In the genomic region with DNA sequence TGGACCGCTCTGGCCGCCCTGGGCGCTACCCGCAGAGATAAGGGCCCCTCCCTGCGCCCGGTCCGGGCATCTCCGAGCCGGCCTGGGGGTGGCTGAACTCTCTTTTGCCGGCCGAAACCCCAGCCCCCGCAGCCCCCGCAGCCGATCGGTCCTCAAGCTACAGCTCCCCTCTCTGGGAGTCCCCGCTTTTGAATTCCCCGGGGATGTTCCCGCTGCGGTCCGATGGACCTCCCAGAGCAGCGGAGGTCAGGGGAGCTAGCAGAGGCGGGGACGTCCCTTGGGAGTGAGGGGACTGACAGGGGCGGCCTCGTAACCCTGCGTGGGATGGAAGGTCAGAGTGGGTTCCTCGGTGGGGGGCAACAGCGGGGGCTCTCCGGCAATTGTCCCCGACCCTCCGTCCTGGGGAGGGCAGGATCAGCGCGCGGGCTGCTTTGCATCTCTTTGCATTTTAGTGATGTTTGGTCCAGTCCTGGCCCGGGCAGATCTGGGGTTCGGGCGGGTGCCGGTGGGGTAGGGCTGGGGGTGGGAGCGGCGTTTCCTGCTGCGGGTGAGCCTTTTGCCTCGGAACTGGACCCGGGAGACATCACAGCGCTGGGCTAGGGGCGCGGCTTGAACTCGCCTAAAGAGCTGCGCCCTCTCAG, we compare ENCODE assay signal across 9 cellular contexts. TPM values are rescaled to one million over a fixed set of nuclear protein-coding genes. Genes with fewer than 3 reads are reported as not detected.
DNase-seq lines count a peak whose midpoint lies in the region; ATAC-seq and TF ChIP-seq lines count a peak whose summit lies in the region.
"Had no signal": no experiment of that assay in that cellular context is flagged by ENCODE, and none has a peak within 500 bp of the region (broad histone marks: within the 10 kb centered on the region; RNA-seq: fewer than 3 reads in every experiment).

CRIP1 (plus strand) TSS at position 554 of the 641 bp plus-strand sequence. CDS start 374 bp downstream, outside the sequence.

- TF ChIP-seq CTCF in A673 (conservative IDR thresholded peaks at IDR 0.05; ENCODE audit: low read depth, low read length) (no peak), KMS-11 (conservative IDR thresholded peaks at IDR 0.05; ENCODE audit: low read depth, low read length) (no peak), epithelial cell of proximal tubule (conservative IDR thresholded peaks at IDR 0.05; ENCODE audit: low read depth, low read length) (no peak), natural killer cell (IDR thresholded peaks at IDR 0.05) (no peak)

- H3K27me3 ChIP-seq in A673 (replicated peaks; ENCODE audit: insufficient read depth, low read depth, low read length, poor library complexity) (no peaks in the 10 kb centered on the region), KMS-11 (ENCODE audit: insufficient read depth, low read depth) (no peaks in the 10 kb centered on the region)

- peak within 1 kb of the TSS; percentile 91 for H3K4me3 Mint-ChIP-seq in natural killer cell

- POLR2A ChIA-PET in A673 (lab: Charles Lee; ENCODE audit: low non-redundant PET) = no interaction called here

- H2AFZ ChIP-seq in KMS-11 (ENCODE audit: low read depth) = peak within 1 kb of the TSS; percentile 59; the same call in 1 of the 2 replicates

- no TSS peak for BruUV-seq in A673 (replicated peaks; lab: Mats Ljungman, UMichigan)

- CTCF ChIA-PET in A673 (lab: Charles Lee) = no interaction called here

- ATAC-seq in natural killer cell = no peak
- no peak for ATAC-seq in HG03159 (IDR thresholded peaks at IDR 0.05; ENCODE audit: unreplicated experiment)

- H3K79me2 ChIP-seq in KMS-11 (ENCODE audit: insufficient read depth, low read depth) = peaks cover 22% of the 10 kb centered on the region; the same call in 1 of the 2 replicates

- intact Hi-C loops in A673 (cut with micrococcal nuclease; ENCODE audit: unreplicated experiment) = no loop called here
- intact Hi-C loops in natural killer cell (cut with micrococcal nuclease) = no loop called here

- peaks cover 29% of the 10 kb centered on the region for H3K4me1 ChIP-seq in A673 (ENCODE audit: insufficient read depth, low read length, poor library complexity, severe bottlenecking)
- peaks cover 10% of the 10 kb centered on the region for H3K4me1 ChIP-seq in KMS-11 (ENCODE audit: low read depth, poor library complexity, severe bottlenecking)

- no peaks in the 10 kb centered on the region for H4K20me1 ChIP-seq in KMS-11 (ENCODE audit: insufficient read depth)

- peak within 1 kb of the TSS; percentile 94 to 100 for H3K27ac Mint-ChIP-seq in natural killer cell

- H3K27ac ChIP-seq in A673 (ENCODE audit: low read depth, low read length, poor library complexity, severe bottlenecking) = peak within 1 kb of the TSS; percentile 50
- H3K27ac ChIP-seq in KMS-11 = peak within 1 kb of the TSS; percentile 98

- H3K4me1 Mint-ChIP-seq in natural killer cell = peaks cover 25 to 77% of the 10 kb centered on the region in 2 donors

- H3K36me3 Mint-ChIP-seq in natural killer cell = no peaks in the 10 kb centered on the region

- H3K4me2 ChIP-seq in KMS-11 = peak within 1 kb of the TSS; percentile 85

- DNase-seq in A673 (ENCODE audit: low spot score) (no peak), epithelial cell of proximal tubule (ENCODE audit: low read depth) (no peak), natural killer cell (no peak), NCI-H446 treated with DMSO at 0.1 percent for 48 hours (lab: John Stamatoyannopoulos, UW) (no peak), HK-2 (ENCODE audit: unreplicated experiment) (no peak), NOMO-1 treated with DMSO at 0.1 percent for 48 hours (lab: John Stamatoyannopoulos, UW; ENCODE audit: unreplicated experiment) (no peak)

- no peaks in the 10 kb centered on the region for H3K9me3 ChIP-seq in A673 (ENCODE audit: low read depth, low read length, poor library complexity, severe bottlenecking)

- H3K9ac ChIP-seq in KMS-11 = peak within 1 kb of the TSS; percentile 96

- H3K36me3 ChIP-seq in A673 (ENCODE audit: insufficient read depth, low read length, poor library complexity, severe bottlenecking) = no peaks in the 10 kb centered on the region
- H3K36me3 ChIP-seq in KMS-11 (ENCODE audit: insufficient read depth) = no peaks in the 10 kb centered on the region

- H3K4me3 ChIP-seq in A673 (ENCODE audit: low read depth, low read length, poor library complexity, severe bottlenecking) (peak within 1 kb of the TSS; percentile 58), KMS-11 (IDR thresholded peaks at IDR 0.05; ENCODE audit: insufficient read depth, low read depth, low read length) (no peak within 1 kb of the TSS), epithelial cell of proximal tubule (ENCODE audit: low read depth, low read length) (peak within 1 kb of the TSS; percentile 37)

- no peaks in the 10 kb centered on the region for H3K9me3 Mint-ChIP-seq in natural killer cell

- H3K27me3 Mint-ChIP-seq in natural killer cell (ENCODE audit: low read depth in 2 of 2) = no peaks in the 10 kb centered on the region

RNA-seq across cellular contexts. Expression of gene CRIP1, which starts in this region (rescaled TPM):
- total RNA-seq in A673 (2021) = 42.4 and 47.7 TPM in 2 replicates
- 7.0 and 8.3 TPM in 2 replicates for total RNA-seq in epithelial cell of proximal tubule
- 100 to 1,000 TPM; 276 to 334 (median 290) TPM for total RNA-seq in natural killer cell
- total RNA-seq: M059J had no signal
